1 cellular context compared by ENCODE assay signal in genomic region chr15:65519781-65520299, GRCh38.
TF ChIP-seq lines count a peak whose summit lies in the region.

No MANE protein-coding gene starts in this region.

TF ChIP-seq in H1, 55 proteins besides CTCF, POLR2A, EP300 and RAD21 (continued from another document):
- TF ChIP-seq CHD7 (IDR thresholded peaks at IDR 0.05; ENCODE audit: insufficient replicate concordance, low read length) (no peak), PHF8 (conservative IDR thresholded peaks at IDR 0.05; ENCODE audit: low read depth, low read length) (no peak), RNF2 (IDR thresholded peaks at IDR 0.05; ENCODE audit: borderline replicate concordance, low read depth, low read length, missing control alignments, poor library complexity, severe bottlenecking) (no peak), JUN (IDR thresholded peaks at IDR 0.05; ENCODE audit: low read depth, low read length) (no peak), MAX (IDR thresholded peaks at IDR 0.05) (no peak), BACH1 (IDR thresholded peaks at IDR 0.05; ENCODE audit: low read length) (no peak), SIRT6 (IDR thresholded peaks at IDR 0.05; ENCODE audit: low read length) (no peak)
